ENCODE assay signal across 7 cellular contexts in the genomic region with DNA sequence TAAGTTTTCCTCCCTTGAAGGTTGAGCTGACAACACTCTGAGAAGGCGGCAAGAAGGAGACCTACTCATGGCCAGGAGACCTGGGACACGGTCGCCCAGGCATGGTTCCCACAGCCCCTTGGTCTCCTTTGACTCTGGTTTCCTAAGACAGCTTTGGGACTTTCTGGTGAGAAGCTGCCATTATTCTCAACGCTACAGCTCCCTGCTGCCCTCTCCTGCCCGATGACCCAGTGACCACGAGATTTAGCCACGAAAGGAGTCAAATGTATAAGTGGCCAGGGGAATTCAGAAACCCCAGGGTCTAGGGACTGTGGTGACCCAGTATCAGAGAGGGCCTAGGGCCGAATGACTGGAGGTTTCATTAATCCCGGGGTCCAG. TPM values are rescaled to one million over a fixed set of nuclear protein-coding genes. Genes with fewer than 3 reads are reported as not detected.
A peak's percentile ranks its signal among the peaks of the same experiment; 100 is the strongest.
DNase-seq lines count a peak whose midpoint lies in the region; TF ChIP-seq lines count a peak whose summit lies in the region.

No MANE protein-coding gene starts in this region.

- H3K4me3 Mint-ChIP-seq in dendritic cell treated with granulocyte-macrophage colony-stimulating factor and Interleukin-4, amounts not matched to agents 40 ng/mL and 50 ng/mL, for 4 days: peak overlapping the region; percentile 92

- intact Hi-C loops in dendritic cell treated with granulocyte-macrophage colony-stimulating factor and Interleukin-4, amounts not matched to agents 40 ng/mL and 50 ng/mL, for 4 days (cut with micrococcal nuclease): loop anchor here (1.0 kb wide), 1 partner anchor 11 kb away; a partner anchor contains a TSS
- intact Hi-C loops in lower leg skin (cut with DNase I; ENCODE audit: low total_unique reads): no loop called here
- intact Hi-C loops in thyroid gland (cut with DNase I): no loop called here

- H3K36me3 ChIP-seq in H7 (replicated peaks; ENCODE audit: control insufficient read depth, insufficient read depth, low read length) (peaks cover 4% of the 10 kb centered on the region), Peyer's patch (no peaks in the 10 kb centered on the region), thyroid gland (peaks cover 0 to 16% of the 10 kb centered on the region in 2 donors)

- peak; percentile 70 for DNase-seq in EH (ENCODE audit: low read depth)
- DNase-seq in H7: peak; percentile 76
- DNase-seq in Peyer's patch: peak in 2 of 3 donors; percentile 67 to 68
- no peak for DNase-seq in lower leg skin (ENCODE audit: low spot score in 2 of 2)
- peak; percentile 61 to 67 for DNase-seq in thyroid gland
- DNase-seq in OCI-M2 (lab: John Stamatoyannopoulos, UW; ENCODE audit: unreplicated experiment): no peak

- H3K27me3 ChIP-seq in H7 (ENCODE audit: control insufficient read depth, insufficient read depth, low read length) (peaks cover 9% of the 10 kb centered on the region), Peyer's patch (no peaks in the 10 kb centered on the region), thyroid gland (no peaks in the 10 kb centered on the region)

- H3K4me3 ChIP-seq in H7 (ENCODE audit: insufficient read depth, low read depth, low read length): peak overlapping the region; percentile 59
- H3K4me3 ChIP-seq in Peyer's patch: peak overlapping the region; percentile 59 to 93 (median 78)
- peak overlapping the region; percentile 21 for H3K4me3 ChIP-seq in lower leg skin (ENCODE audit: low read depth, poor library complexity, severe bottlenecking)
- peak overlapping the region in 2 of 3 donors; percentile 18 to 82 for H3K4me3 ChIP-seq in thyroid gland (replicated peaks in 1 of 3)

- peaks cover 40% of the 10 kb centered on the region for H3K36me3 Mint-ChIP-seq in dendritic cell treated with granulocyte-macrophage colony-stimulating factor and Interleukin-4, amounts not matched to agents 40 ng/mL and 50 ng/mL, for 4 days (ENCODE audit: low read depth)

- H3K27ac ChIP-seq in Peyer's patch (peak overlapping the region; percentile 1 to 82 (median 23)), thyroid gland (peak overlapping the region; percentile 34 to 57 (median 49))

- WGBS in lower leg skin, 2 donors: 14 to 25% methylated on average over 9 of the region's 9 CpGs
- 2 to 18% methylated on average over 7 to 9 of the region's 9 CpGs for WGBS in thyroid gland, 2 donors

- H3K4me1 ChIP-seq in Peyer's patch (peaks cover 0 to 13% (median 5%) of the 10 kb centered on the region in 4 donors), thyroid gland (peaks cover 23 to 28% of the 10 kb centered on the region in 2 donors)

- TF ChIP-seq CTCF in Peyer's patch (IDR thresholded peaks at IDR 0.05): peak in 4 of 6 experiments; percentile 21 to 52 (median 48)
- TF ChIP-seq CTCF in lower leg skin (IDR thresholded peaks at IDR 0.05): no peak
- TF ChIP-seq CTCF in thyroid gland (IDR thresholded peaks at IDR 0.05): peak in 5 of 6 experiments; percentile 16 to 51 (median 44)

- H3K9me3 ChIP-seq in Peyer's patch: no peaks in the 10 kb centered on the region
- no peaks in the 10 kb centered on the region for H3K9me3 ChIP-seq in thyroid gland

- H3K27me3 Mint-ChIP-seq in dendritic cell treated with granulocyte-macrophage colony-stimulating factor and Interleukin-4, amounts not matched to agents 40 ng/mL and 50 ng/mL, for 4 days: no peaks in the 10 kb centered on the region

- TF ChIP-seq POLR2A in Peyer's patch (IDR thresholded peaks at IDR 0.05) (no peak), lower leg skin (IDR thresholded peaks at IDR 0.05) (no peak), thyroid gland (IDR thresholded peaks at IDR 0.05) (no peak)

- peaks cover 40% of the 10 kb centered on the region for H3K4me1 Mint-ChIP-seq in dendritic cell treated with granulocyte-macrophage colony-stimulating factor and Interleukin-4, amounts not matched to agents 40 ng/mL and 50 ng/mL, for 4 days (ENCODE audit: low read depth)

- H3K27ac Mint-ChIP-seq in dendritic cell treated with granulocyte-macrophage colony-stimulating factor and Interleukin-4, amounts not matched to agents 40 ng/mL and 50 ng/mL, for 4 days: peak overlapping the region; percentile 97

- no peaks in the 10 kb centered on the region for H3K9me3 Mint-ChIP-seq in dendritic cell treated with granulocyte-macrophage colony-stimulating factor and Interleukin-4, amounts not matched to agents 40 ng/mL and 50 ng/mL, for 4 days

RNA-seq across cellular contexts. Expression of a gene that starts 0.7 kb away (rescaled TPM):
- total RNA-seq in H7 (2014; rRNA removed; shearing (Covaris generic)): 29.3 and 54.0 TPM in 2 replicates
- total RNA-seq in Peyer's patch (10 to 100 TPM; 14.9 to 49.2 (median 30.0) TPM), lower leg skin (10 to 100 TPM in 3 of 4 donors, 1 to 10 TPM in 1; 8.2 to 21.4 (median 19.6) TPM), thyroid gland (100 to 1,000 TPM in 2 of 4 donors, 10 to 100 TPM in 2; 60.2 to 444 (median 210) TPM)

RNA-seq across cellular contexts. Expression of a gene that starts 8.8 kb away (rescaled TPM):
- 0.48 and 0.55 TPM in 2 replicates for total RNA-seq in H7 (2014; rRNA removed; shearing (Covaris generic))
- total RNA-seq in Peyer's patch (1 to 10 TPM in 1 of 4 donors, under 1 TPM in 1, not detected in 2; 0.80 to 2.6 TPM), lower leg skin (under 1 TPM in 2 of 4 donors, not detected in 2; 0.23 to 0.49 TPM), thyroid gland (1 to 10 TPM in 1 of 4 donors, under 1 TPM in 3; 0.27 to 1.6 (median 0.74) TPM)

RNA-seq across cellular contexts. Expression of a gene that starts 11.6 kb away (rescaled TPM):
- 53.0 and 57.3 TPM in 2 replicates for total RNA-seq in H7 (2014; rRNA removed; shearing (Covaris generic))
- total RNA-seq in Peyer's patch (10 to 100 TPM; 36.3 to 54.2 (median 38.8) TPM), lower leg skin (10 to 100 TPM; 42.2 to 72.2 (median 56.5) TPM), thyroid gland (10 to 100 TPM; 44.5 to 72.7 (median 54.6) TPM)

RNA-seq across cellular contexts. Expression of a gene that starts 24.4 kb away (rescaled TPM):
- 23.1 and 23.5 TPM in 2 replicates for total RNA-seq in H7 (2014; rRNA removed; shearing (Covaris generic))
- total RNA-seq in Peyer's patch (100 to 1,000 TPM in 1 of 4 donors, 10 to 100 TPM in 3; 55.0 to 131 (median 92.4) TPM), lower leg skin (10 to 100 TPM; 22.3 to 44.2 (median 27.5) TPM), thyroid gland (100 to 1,000 TPM in 2 of 4 donors, 10 to 100 TPM in 2; 72.7 to 135 (median 108) TPM)

Comparison
In these comparisons a context has a peak if more than half of its experiments do, and no peak if none do; other contexts are left out.
1. DNase-seq: peak in EH (single experiment), H7 (single experiment), Peyer's patch (2 of 3) and thyroid gland (2 of 2); none in lower leg skin (0 of 2) and OCI-M2 (single experiment).
2. H3K4me3 ChIP-seq: peak in every context shown above with its lines; median percentile 78 in Peyer's patch; 59 in H7; 50 in thyroid gland; 21 in lower leg skin.
3. CTCF ChIP-seq: peak in Peyer's patch (4 of 6) and thyroid gland (5 of 6); none in lower leg skin (0 of 3).